In genomic region chr1:68376441-68376840, GRCh38 we compare ENCODE assay signal across 17 cellular contexts.
A peak's percentile ranks its signal among the peaks of the same experiment; 100 is the strongest.
DNase-seq lines count a peak whose midpoint lies in the region; ATAC-seq and TF ChIP-seq lines count a peak whose summit lies in the region.
"Had no signal": no experiment of that assay in that cellular context is flagged by ENCODE, and none has a peak within 500 bp of the region (broad histone marks: within the 10 kb centered on the region; RNA-seq: fewer than 3 reads in every experiment).

No MANE protein-coding gene starts in this region.

- H3K9me3 Mint-ChIP-seq in activated T-cell treated with anti-CD3 and anti-CD28 coated beads, Interleukin-2, amount 50 U/mL, for 72 hours, result peaks cover 2 to 6% of the 10 kb centered on the region in 2 donors
- H3K9me3 Mint-ChIP-seq: CD8-positive, alpha-beta T cell; H9 had no signal

- no TSS peak for BruUV-seq in OCI-LY7 (replicated peaks; lab: Mats Ljungman, UMichigan)

- no peak overlapping the region; the same call in 1 of the 2 replicates for H3K4me2 ChIP-seq in SK-N-SH
- H3K4me2 ChIP-seq in OCI-LY7 (ENCODE audit: low read length), result no peak overlapping the region
- H3K4me2 ChIP-seq: BLaER1 treated with 17β-estradiol and CSF1 and Interleukin-3, amounts not matched to agents 10 nM and 100 nM had no signal

- H3K9ac ChIP-seq in SK-N-SH (no peak overlapping the region), adipocyte (ENCODE audit: low read length) (peak overlapping the region; percentile 43)
- H3K9ac ChIP-seq: BLaER1 treated with 17β-estradiol and CSF1 and Interleukin-3, amounts not matched to agents 10 nM and 100 nM had no signal

- POLR2A ChIA-PET in SK-N-SH (lab: Yijun Ruan, JAX) (no interaction called here), OCI-LY7 (lab: Charles Lee) (interaction anchor here (1.1 kb wide), 1 partner anchor 608 kb away, joined by 3 read pairs; no protein-coding TSS in a partner anchor)

- CTCF ChIA-PET in SK-N-SH (lab: Yijun Ruan, JAX), result interaction anchor here (0.7 to 1.1 kb wide), 2 partner anchors 34 to 186 kb away, joined by 3 read pairs; no protein-coding TSS in a partner anchor
- CTCF ChIA-PET in OCI-LY7 (lab: Charles Lee; ENCODE audit: unreplicated experiment), result no interaction called here

- no peaks in the 10 kb centered on the region for H3K27me3 ChIP-seq in SK-N-SH (ENCODE audit: insufficient read depth)
- H3K27me3 ChIP-seq in adipocyte (replicated peaks; ENCODE audit: control insufficient read depth, insufficient read depth, low read length), result no peaks in the 10 kb centered on the region
- H3K27me3 ChIP-seq: BLaER1 treated with 17β-estradiol and CSF1 and Interleukin-3, amounts not matched to agents 10 nM and 100 nM had no signal

- H3K27me3 Mint-ChIP-seq in activated T-cell treated with anti-CD3 and anti-CD28 coated beads, Interleukin-2, amount 50 U/mL, for 72 hours (ENCODE audit: low read depth), result no peaks in the 10 kb centered on the region

- H3K4me3 Mint-ChIP-seq in activated T-cell treated with anti-CD3 and anti-CD28 coated beads, Interleukin-2, amount 50 U/mL, for 72 hours, result no peak overlapping the region
- H3K4me3 Mint-ChIP-seq: B cell; CD8-positive, alpha-beta T cell; H9 had no signal

- DNase-seq in SK-N-SH, result no peak
- peak; percentile 15 for DNase-seq in adipocyte (ENCODE audit: low read depth)
- DNase-seq in left lobe of liver (ENCODE audit: low spot score), result no peak
- DNase-seq in activated T-cell treated with anti-CD3 and anti-CD28 coated beads, Interleukin-2, amount 50 U/mL, for 72 hours, result no peak
- DNase-seq in DMS 273 treated with DMSO at 0.1 percent for 48 hours (lab: John Stamatoyannopoulos, UW), result no peak
- DNase-seq in OCI-LY7 (ENCODE audit: low spot score), result no peak
- DNase-seq: Calu3; CD8-positive, alpha-beta T cell; DMS53; DND-41; EL; H9 had no signal

- ATAC-seq in SK-N-SH treated with all-trans-retinoic acid at 6 μM for 48 hours (peak; percentile 68), left lobe of liver (peak; percentile 90)
- ATAC-seq in activated T-cell treated with anti-CD3 and anti-CD28 coated beads, Interleukin-2, amount 50 U/mL, for 72 hours (replicated peaks in 1 of 2), result no peak
- ATAC-seq: CD8-positive, alpha-beta T cell; GM12878; HepG2 had no signal

- H4K20me1 ChIP-seq in SK-N-SH (ENCODE audit: insufficient read depth), result no peaks in the 10 kb centered on the region
- no peaks in the 10 kb centered on the region for H4K20me1 ChIP-seq in OCI-LY7 (ENCODE audit: insufficient read depth, low read length)
- H4K20me1 ChIP-seq: BLaER1 treated with 17β-estradiol and CSF1 and Interleukin-3, amounts not matched to agents 10 nM and 100 nM had no signal

- H3K9me3 ChIP-seq in SK-N-SH (no peaks in the 10 kb centered on the region), adipocyte (ENCODE audit: control insufficient read depth, low read length) (no peaks in the 10 kb centered on the region), OCI-LY7 (ENCODE audit: low read length) (no peaks in the 10 kb centered on the region)

- TF ChIP-seq CTCF in SK-N-SH (IDR thresholded peaks at IDR 0.05), result no peak
- no peak for TF ChIP-seq CTCF in OCI-LY7 (conservative IDR thresholded peaks at IDR 0.05; ENCODE audit: low read length)

- H3K36me3 Mint-ChIP-seq in activated T-cell treated with anti-CD3 and anti-CD28 coated beads, Interleukin-2, amount 50 U/mL, for 72 hours (ENCODE audit: insufficient read depth in 2 of 2), result no peaks in the 10 kb centered on the region
- H3K36me3 Mint-ChIP-seq: CD8-positive, alpha-beta T cell had no signal

- no peak overlapping the region for H2AFZ ChIP-seq in SK-N-SH (ENCODE audit: low read depth)
- H2AFZ ChIP-seq in OCI-LY7 (ENCODE audit: low read length), result no peak overlapping the region

- no peak for TF ChIP-seq EP300 in SK-N-SH (IDR thresholded peaks at IDR 0.05; ENCODE audit: borderline replicate concordance in 1 of 2, low read depth in 1 of 2, low read length in 1 of 2)

- no peaks in the 10 kb centered on the region for H3K79me2 ChIP-seq in SK-N-SH (ENCODE audit: insufficient read depth)
- H3K79me2 ChIP-seq in OCI-LY7 (ENCODE audit: insufficient read depth, low read depth, low read length), result no peaks in the 10 kb centered on the region

- H3K36me3 ChIP-seq in SK-N-SH (replicated peaks in 1 of 2; ENCODE audit: control insufficient read depth in 1 of 2, insufficient read depth in 2 of 2, low read length in 1 of 2) (no peaks in the 10 kb centered on the region), adipocyte (ENCODE audit: control insufficient read depth, insufficient read depth, low read length, severe bottlenecking) (no peaks in the 10 kb centered on the region), OCI-LY7 (ENCODE audit: insufficient read depth, low read length) (no peaks in the 10 kb centered on the region)
- H3K36me3 ChIP-seq: BLaER1 treated with 17β-estradiol and CSF1 and Interleukin-3, amounts not matched to agents 10 nM and 100 nM had no signal

- intact Hi-C loops in OCI-LY7 (cut with micrococcal nuclease; ENCODE audit: unreplicated experiment), result no loop called here

- H3K27ac Mint-ChIP-seq in activated T-cell treated with anti-CD3 and anti-CD28 coated beads, Interleukin-2, amount 50 U/mL, for 72 hours, result no peak overlapping the region
- H3K27ac Mint-ChIP-seq: B cell; CD8-positive, alpha-beta T cell; H9 had no signal

- no peaks in the 10 kb centered on the region for H3K4me1 Mint-ChIP-seq in activated T-cell treated with anti-CD3 and anti-CD28 coated beads, Interleukin-2, amount 50 U/mL, for 72 hours (ENCODE audit: low read depth)

- H3K9me2 ChIP-seq in SK-N-SH (no peaks in the 10 kb centered on the region), OCI-LY7 (ENCODE audit: insufficient read depth, low read length) (no peaks in the 10 kb centered on the region)

- no peak for TF ChIP-seq RAD21 in SK-N-SH (IDR thresholded peaks at IDR 0.05; ENCODE audit: low read length)

- peaks cover 15% of the 10 kb centered on the region for H3F3A ChIP-seq in SK-N-SH (replicated peaks; ENCODE audit: insufficient read depth)

- H3K4me3 ChIP-seq in SK-N-SH (ENCODE audit: low read depth in 2 of 2, low read length in 1 of 2), result no peak overlapping the region
- H3K4me3 ChIP-seq in adipocyte (ENCODE audit: low read length), result no peak overlapping the region
- H3K4me3 ChIP-seq in OCI-LY7 (ENCODE audit: low read depth, low read length, poor library complexity, severe bottlenecking), result no peak overlapping the region
- H3K4me3 ChIP-seq: BLaER1 treated with 17β-estradiol and CSF1 and Interleukin-3, amounts not matched to agents 10 nM and 100 nM; GM12878 had no signal

- H3K27ac ChIP-seq in SK-N-SH (ENCODE audit: low read depth in 2 of 2, low read length in 1 of 2), result peak overlapping the region in 1 of 2 experiments; percentile 30; a peak in 2 of 4 replicates
- H3K27ac ChIP-seq in OCI-LY7 (ENCODE audit: low read depth, low read length, poor library complexity, severe bottlenecking), result no peak overlapping the region
- H3K27ac ChIP-seq: BLaER1 treated with 17β-estradiol and CSF1 and Interleukin-3, amounts not matched to agents 10 nM and 100 nM had no signal

- H3K4me1 ChIP-seq in SK-N-SH (ENCODE audit: control insufficient read depth in 1 of 2, insufficient read depth in 2 of 2, low read depth in 1 of 2, low read length in 1 of 2), result peaks cover 0 to 35% of the 10 kb centered on the region in 2 experiments; a peak in 3 of 4 replicates
- peaks cover 42% of the 10 kb centered on the region for H3K4me1 ChIP-seq in adipocyte (ENCODE audit: control insufficient read depth, insufficient read depth, low read length)
- no peaks in the 10 kb centered on the region for H3K4me1 ChIP-seq in OCI-LY7 (ENCODE audit: insufficient read depth, low read length, poor library complexity, severe bottlenecking)

TF ChIP-seq in SK-N-SH treated with all-trans-retinoic acid at 6 μM for 48 hours, 23 proteins besides CTCF, POLR2A, EP300 and RAD21 (continues in another document):
- TF ChIP-seq ARNTL (CRISPR knock-in tag; IDR thresholded peaks at IDR 0.05; ENCODE audit: borderline replicate concordance, low read depth) (no peak), OSR1 (CRISPR knock-in tag; IDR thresholded peaks at IDR 0.05) (no peak), RARB (CRISPR knock-in tag; IDR thresholded peaks at IDR 0.05) (no peak), ZC3H10 (CRISPR knock-in tag; IDR thresholded peaks at IDR 0.05) (no peak), CREB5 (CRISPR knock-in tag; IDR thresholded peaks at IDR 0.05; ENCODE audit: low read depth) (no peak), ZNF70 (CRISPR knock-in tag; IDR thresholded peaks at IDR 0.05) (no peak), ISL1 (CRISPR knock-in tag; IDR thresholded peaks at IDR 0.05) (no peak), ZNF565 (CRISPR knock-in tag; conservative IDR thresholded peaks at IDR 0.05; ENCODE audit: low read depth) (no peak)

TF ChIP-seq in SK-N-SH, 30 proteins besides CTCF, POLR2A, EP300 and RAD21:
- no peak for TF ChIP-seq TAF1 (IDR thresholded peaks at IDR 0.05; ENCODE audit: borderline replicate concordance, low read depth, low read length)
- TF ChIP-seq RCOR1 (IDR thresholded peaks at IDR 0.05; ENCODE audit: low read length), result no peak
- TF ChIP-seq JUND (IDR thresholded peaks at IDR 0.05), result no peak
- no peak for TF ChIP-seq GATA2 (CRISPR knock-in tag; IDR thresholded peaks at IDR 0.05)
- TF ChIP-seq MXI1 (IDR thresholded peaks at IDR 0.05; ENCODE audit: low read depth, low read length), result no peak
- no peak for TF ChIP-seq MEF2A (IDR thresholded peaks at IDR 0.05; ENCODE audit: borderline replicate concordance, low read depth)
- TF ChIP-seq POLR2AphosphoS5 (IDR thresholded peaks at IDR 0.05; ENCODE audit: low read depth, low read length), result no peak
- no peak for TF ChIP-seq TCF12 (IDR thresholded peaks at IDR 0.05)

Comparison
In these comparisons a context has a peak if more than half of its experiments do, and no peak if none do; other contexts are left out.
1. ATAC-seq: peak in SK-N-SH treated with all-trans-retinoic acid at 6 μM for 48 hours (single experiment) and left lobe of liver (single experiment); none in activated T-cell treated with anti-CD3 and anti-CD28 coated beads, Interleukin-2, amount 50 U/mL, for 72 hours (0 of 2).